27 cellular contexts compared by ENCODE assay signal in genomic region chr5:2889946-2890475, GRCh38.
"Had no signal": no experiment of that assay in that cellular context is flagged by ENCODE, and none has a peak within 500 bp of the region (broad histone marks: within the 10 kb centered on the region; RNA-seq: fewer than 3 reads in every experiment).

No MANE protein-coding gene starts in this region.

- H3K27me3 ChIP-seq: body of pancreas, gastroesophageal sphincter, right lobe of liver, tibial artery had no signal

- H3K4me1 ChIP-seq: body of pancreas, gastroesophageal sphincter, parathyroid adenoma, right lobe of liver, tibial artery had no signal

- H3K4me3 ChIP-seq: body of pancreas, gastroesophageal sphincter, right lobe of liver, skin epidermis, tibial artery had no signal

- H3K9me3 Mint-ChIP-seq: memory B cell, neural crest cell, WTC11 had no signal

- H3K27ac Mint-ChIP-seq: activated CD4-positive, alpha-beta memory T cell treated with anti-CD3 and anti-CD28 coated beads, Interleukin-2, amount 10 ng/mL, durations not matched to agents 7 days and 5 days; activated CD4-positive, alpha-beta T cell treated with anti-CD3 and anti-CD28 coated beads, Interleukin-2, amount 10 ng/mL, durations not matched to agents 7 days and 5 days; activated naive CD8-positive, alpha-beta T cell; memory B cell; naive thymus-derived CD8-positive, alpha-beta T cell; stimulated activated naive CD8-positive, alpha-beta T cell treated with anti-CD3 and anti-CD28 coated beads, Interleukin-15, amount 100 ng/mL, for 72 hours; WTC11 had no signal

- H3K27me3 Mint-ChIP-seq: activated CD4-positive, alpha-beta memory T cell treated with anti-CD3 and anti-CD28 coated beads, Interleukin-2, amount 10 ng/mL, durations not matched to agents 7 days and 5 days; activated CD4-positive, alpha-beta T cell treated with anti-CD3 and anti-CD28 coated beads, Interleukin-2, amount 10 ng/mL, durations not matched to agents 7 days and 5 days; activated naive CD8-positive, alpha-beta T cell; memory B cell; stimulated activated naive CD8-positive, alpha-beta T cell treated with anti-CD3 and anti-CD28 coated beads, Interleukin-15, amount 100 ng/mL, for 72 hours had no signal

- H3K36me3 ChIP-seq: gastroesophageal sphincter, right lobe of liver, tibial artery had no signal

- H3K9me3 ChIP-seq: body of pancreas, right lobe of liver, tibial artery had no signal

- H2AFZ ChIP-seq: parathyroid adenoma had no signal

- H3K27ac ChIP-seq: body of pancreas, gastroesophageal sphincter, parathyroid adenoma, right lobe of liver, skin epidermis, tibial artery had no signal

- H3K4me1 Mint-ChIP-seq: activated CD4-positive, alpha-beta memory T cell treated with anti-CD3 and anti-CD28 coated beads, Interleukin-2, amount 10 ng/mL, durations not matched to agents 7 days and 5 days; activated CD4-positive, alpha-beta T cell treated with anti-CD3 and anti-CD28 coated beads, Interleukin-2, amount 10 ng/mL, durations not matched to agents 7 days and 5 days; memory B cell; naive thymus-derived CD8-positive, alpha-beta T cell; stimulated activated naive CD8-positive, alpha-beta T cell treated with anti-CD3 and anti-CD28 coated beads, Interleukin-15, amount 100 ng/mL, for 72 hours had no signal

- DNase-seq: activated CD4-positive, alpha-beta memory T cell treated with anti-CD3 and anti-CD28 coated beads, Interleukin-2, amount 10 ng/mL, durations not matched to agents 7 days and 5 days; activated CD4-positive, alpha-beta T cell treated with anti-CD3 and anti-CD28 coated beads for 1 hour; activated CD4-positive, alpha-beta T cell treated with anti-CD3 and anti-CD28 coated beads, Interleukin-2, amount 10 ng/mL, durations not matched to agents 7 days and 5 days; activated effector memory CD4-positive, alpha-beta T cell treated with Interleukin-2 at 50 U/mL for 16 hours; activated naive CD4-positive, alpha-beta T cell treated with Interleukin-2 at 50 U/mL for 16 hours; aorta; body of pancreas; cerebellar nuclear complex; cortex of kidney; hippocampal formation; kidney; left colon; naive thymus-derived CD8-positive, alpha-beta T cell; nucleus accumbens; stimulated activated CD4-positive, alpha-beta T cell treated with anti-CD3 and anti-CD28 coated beads, Interleukin-12 subunit alpha, Interleukin-12 subunit beta, amount 100 ng/mL, for 4 hours; stimulated activated CD4-positive, alpha-beta T cell treated with anti-CD3 and anti-CD28 coated beads, Interleukin-4, amount 100 ng/mL, for 1 hour; stimulated activated naive CD8-positive, alpha-beta T cell treated with anti-CD3 and anti-CD28 coated beads, Interleukin-15, amount 100 ng/mL, for 72 hours; T-helper 2 cell had no signal

- H3K4me3 Mint-ChIP-seq: activated CD4-positive, alpha-beta memory T cell treated with anti-CD3 and anti-CD28 coated beads, Interleukin-2, amount 10 ng/mL, durations not matched to agents 7 days and 5 days; activated CD4-positive, alpha-beta T cell treated with anti-CD3 and anti-CD28 coated beads, Interleukin-2, amount 10 ng/mL, durations not matched to agents 7 days and 5 days; activated naive CD8-positive, alpha-beta T cell; memory B cell; naive thymus-derived CD8-positive, alpha-beta T cell; neural crest cell; stimulated activated naive CD8-positive, alpha-beta T cell treated with anti-CD3 and anti-CD28 coated beads, Interleukin-15, amount 100 ng/mL, for 72 hours; WTC11 had no signal

- H3K9ac ChIP-seq: parathyroid adenoma had no signal

- H3K79me2 ChIP-seq: parathyroid adenoma had no signal

- ATAC-seq: body of pancreas; gastroesophageal sphincter; left colon; naive thymus-derived CD8-positive, alpha-beta T cell; right lobe of liver; stimulated activated naive CD8-positive, alpha-beta T cell treated with anti-CD3 and anti-CD28 coated beads, Interleukin-15, amount 100 ng/mL, for 72 hours; WTC11 had no signal

- H3K36me3 Mint-ChIP-seq: activated naive CD8-positive, alpha-beta T cell; memory B cell; WTC11 had no signal
